In the genomic region with DNA sequence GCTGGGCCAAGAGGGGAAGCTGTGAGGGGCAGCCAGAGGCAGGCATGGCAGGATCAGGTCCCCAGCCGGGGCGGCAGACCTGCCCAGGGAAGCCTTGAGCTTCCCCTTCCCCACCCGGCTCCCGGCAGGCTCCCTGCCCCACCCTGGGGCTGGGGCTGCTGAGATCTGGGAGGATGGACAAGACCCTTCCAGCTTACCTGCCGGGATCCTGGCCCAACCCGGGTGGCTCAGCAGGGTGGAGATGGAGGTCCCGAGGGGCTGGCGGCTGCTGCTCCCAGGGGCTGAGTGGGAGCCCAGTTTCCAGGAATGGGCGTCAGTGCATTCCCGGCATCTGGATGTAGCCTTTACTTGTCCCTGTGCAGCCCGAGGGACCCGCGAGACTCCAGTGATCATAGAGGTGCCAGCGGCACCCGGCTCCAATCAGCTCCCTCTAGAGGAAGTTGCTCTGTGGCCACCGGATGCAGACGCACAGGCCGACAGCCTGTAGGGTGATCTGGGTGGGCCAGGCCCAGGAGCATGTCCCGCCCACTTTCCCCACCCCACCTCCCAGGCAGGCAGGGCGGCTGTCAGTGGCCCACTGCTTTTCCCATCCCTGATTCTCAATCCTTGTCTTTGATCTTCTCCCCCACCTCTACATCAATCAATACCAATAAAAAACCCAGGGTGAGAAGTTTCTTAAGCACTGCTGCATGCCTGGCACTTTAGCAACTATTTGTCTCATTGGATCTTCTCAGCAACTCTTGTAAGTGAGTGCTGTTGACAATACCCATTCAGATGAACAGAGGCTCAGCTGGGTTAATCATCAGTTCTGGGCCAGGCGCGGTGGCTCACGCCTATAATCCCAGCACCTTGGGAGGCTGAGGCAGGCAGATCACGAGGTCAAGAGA, we compare ENCODE assay signal across 8 cellular contexts. TPM values are rescaled to one million over a fixed set of nuclear protein-coding genes. Genes with fewer than 3 reads are reported as not detected.
DNase-seq lines count a peak whose midpoint lies in the region; ATAC-seq and TF ChIP-seq lines count a peak whose summit lies in the region.

Gene BAK1 (minus strand): TSS at position 449 of the 887 bp plus-strand sequence. CDS start 2,672 bp downstream, outside the sequence.

- DNase-seq in GM12865 (ENCODE audit: low read depth), result peak; percentile 94
- DNase-seq in NCI-H1417 (lab: John Stamatoyannopoulos, UW), result peak; percentile 76 to 89 (median 83)
- DNase-seq in T follicular helper cell (ENCODE audit: low read depth), result peak; percentile 76
- DNase-seq in heart left ventricle, result peak; percentile 93 to 95 (median 94)
- DNase-seq in posterior cingulate gyrus, result peak; percentile 82 to 99 (median 94)
- peak; percentile 89 to 96 for DNase-seq in upper lobe of left lung

- WGBS in adipose tissue, 3 donors, result 5 to 7% (median 6%) methylated on average over 22 to 24 of the region's 24 CpGs
- WGBS in heart left ventricle, 4 donors, result 2 to 6% (median 3%) methylated on average over 11 to 24 of the region's 24 CpGs
- WGBS in upper lobe of left lung, 2 donors, result 6 to 12% methylated on average over 7 to 24 of the region's 24 CpGs

- H3K9me3 ChIP-seq in heart left ventricle, result no peaks in the 10 kb centered on the region
- no peaks in the 10 kb centered on the region for H3K9me3 ChIP-seq in upper lobe of left lung

- intact Hi-C loops in heart left ventricle (cut with DNase I) (loop anchor here in 8 of 10 donors (10.0 kb wide), 7 partner anchors 55 to 575 kb away; partner anchors contain the start of genes CUTA (in 2 of the 8), PHF1 (in 2 of the 8) and SYNGAP1 (in 2 of the 8)), posterior cingulate gyrus (cut with DNase I) (loop anchor here (10.0 kb wide), 2 partner anchors 125 to 185 kb away; partner anchors contain the start of gene ZBTB9)

- H3K4me3 ChIP-seq in GM12865 (ENCODE audit: low read depth, low read length) (peak within 1 kb of the TSS; percentile 96), heart left ventricle (peak within 1 kb of the TSS; percentile 50 to 97 (median 78)), upper lobe of left lung (peak within 1 kb of the TSS; percentile 67 to 81 (median 78))

- H3K4me1 ChIP-seq in heart left ventricle, result peaks cover 0 to 40% (median 30%) of the 10 kb centered on the region in 12 donors
- peaks cover 28 to 39% (median 32%) of the 10 kb centered on the region in 4 donors for H3K4me1 ChIP-seq in upper lobe of left lung

- H3K27me3 ChIP-seq in heart left ventricle, result no peaks in the 10 kb centered on the region
- H3K27me3 ChIP-seq in upper lobe of left lung, result no peaks in the 10 kb centered on the region

- TF ChIP-seq POLR2A in heart left ventricle (IDR thresholded peaks at IDR 0.05), result peak in 1 of 2 donors; percentile 82
- TF ChIP-seq POLR2A in upper lobe of left lung (IDR thresholded peaks at IDR 0.05), result peak in 2 of 4 donors; percentile 80 to 88

- TF ChIP-seq CTCF in GM12865 (IDR thresholded peaks at IDR 0.05; ENCODE audit: insufficient read depth, low read depth, low read length, missing control alignments) (peak; percentile 51), heart left ventricle (IDR thresholded peaks at IDR 0.05) (peak; percentile 20 to 79 (median 56)), upper lobe of left lung (IDR thresholded peaks at IDR 0.05) (peak; percentile 20 to 65 (median 58))

- ATAC-seq in HG02678 (IDR thresholded peaks at IDR 0.05; ENCODE audit: unreplicated experiment) (peak; percentile 96), heart left ventricle (peak; percentile 95 to 96 (median 96)), upper lobe of left lung (ENCODE audit: low FRiP score in 2 of 2) (peak; percentile 95 to 96)

- H3K27ac ChIP-seq in adipose tissue (ENCODE audit: low read depth, low read length), result peak within 1 kb of the TSS; percentile 71
- H3K27ac ChIP-seq in heart left ventricle, result peak within 1 kb of the TSS; percentile 78 to 91 (median 86)
- peak within 1 kb of the TSS; percentile 81 to 92 (median 88) for H3K27ac ChIP-seq in upper lobe of left lung

- TF ChIP-seq EP300 in upper lobe of left lung (IDR thresholded peaks at IDR 0.05), result peak in 1 of 4 donors; percentile 35

- peaks cover 0 to 28% (median 21%) of the 10 kb centered on the region in 9 donors for H3K36me3 ChIP-seq in heart left ventricle
- H3K36me3 ChIP-seq in upper lobe of left lung, result peaks cover 3 to 23% (median 16%) of the 10 kb centered on the region in 4 donors

RNA-seq across cellular contexts. Expression of gene BAK1, which starts in this region (rescaled TPM):
- polyA plus RNA-seq in adipose tissue, result 10 to 100 TPM; 11.5 to 12.6 (median 12.0) TPM
- 10 to 100 TPM; 13.9 to 33.4 (median 18.9) TPM for total RNA-seq in heart left ventricle
- polyA plus RNA-seq in heart left ventricle, result 10 to 100 TPM; 18.1 to 55.3 TPM
- total RNA-seq in upper lobe of left lung, result 10 to 100 TPM in 5 of 6 donors, 1 to 10 TPM in 1; 9.2 to 23.5 (median 13.7) TPM

Comparison
In these comparisons a context has a peak if more than half of its experiments do, and no peak if none do; other contexts are left out.
1. Peak in every context shown above with its lines: DNase-seq, ATAC-seq, H3K4me3 ChIP-seq and H3K27ac ChIP-seq.